ENCODE assay signal across 6 cellular contexts in genomic region chr13:107811233-107811632, GRCh38.
"Had no signal": no experiment of that assay in that cellular context is flagged by ENCODE, and none has a peak within 500 bp of the region (broad histone marks: within the 10 kb centered on the region; RNA-seq: fewer than 3 reads in every experiment).

No MANE protein-coding gene starts in this region.

- H2AFZ ChIP-seq: GM23338 had no signal

- ATAC-seq: GM23338 had no signal

- H3K27ac ChIP-seq: KMS-11 had no signal

- FAIRE-seq: H1, HTR-8/SVneo had no signal

- H3K4me2 ChIP-seq: GM23338, KMS-11 had no signal

- H3K9ac ChIP-seq: KMS-11 had no signal

- H3K4me3 ChIP-seq: GM23338 had no signal

- DNase-seq: HCEC 1CT, KBM-7 had no signal
